ENCODE assay signal across 8 cellular contexts in genomic region chr10:43304687-43305333, GRCh38. TPM values are rescaled to one million over a fixed set of nuclear protein-coding genes. Genes with fewer than 3 reads are reported as not detected.
DNase-seq lines count a peak whose midpoint lies in the region; ATAC-seq and TF ChIP-seq lines count a peak whose summit lies in the region.

No MANE protein-coding gene starts in this region.

- H3K9me3 ChIP-seq in ES-I3 (ENCODE audit: control insufficient read depth, insufficient read depth, low read length), result no peaks in the 10 kb centered on the region

- H3K9ac ChIP-seq in ES-I3 (ENCODE audit: low read depth, low read length), result peak overlapping the region; percentile 76

- peaks cover 29% of the 10 kb centered on the region for H3K4me1 ChIP-seq in ES-I3 (ENCODE audit: insufficient read depth, low read length)

- no peak for TF ChIP-seq CTCF in fibroblast of mammary gland (conservative IDR thresholded peaks at IDR 0.05; ENCODE audit: control insufficient read depth, insufficient read depth, low read depth, low read length)

- peak overlapping the region; percentile 67 to 91 (median 86) for H3K4me3 Mint-ChIP-seq in naive B cell

- peaks cover 9 to 14% (median 12%) of the 10 kb centered on the region in 3 donors for H3K4me1 Mint-ChIP-seq in naive B cell

- H3K36me3 Mint-ChIP-seq in naive B cell, result no peaks in the 10 kb centered on the region

- no peaks in the 10 kb centered on the region for H3K36me3 ChIP-seq in ES-I3 (ENCODE audit: insufficient read depth, low read length)

- peak overlapping the region; percentile 27 for H3K4me3 ChIP-seq in fibroblast of mammary gland (ENCODE audit: control insufficient read depth, low read depth, low read length)

- ATAC-seq in naive B cell (ENCODE audit: low read depth in 2 of 2) (peak; percentile 72 to 77), HG02623 (IDR thresholded peaks at IDR 0.05; ENCODE audit: unreplicated experiment) (no peak), GM21367 (IDR thresholded peaks at IDR 0.05; ENCODE audit: unreplicated experiment) (no peak)

- peaks cover 24 to 42% (median 33%) of the 10 kb centered on the region in 3 donors for H3K27me3 Mint-ChIP-seq in naive B cell

- H3K27ac Mint-ChIP-seq in naive B cell, result peak overlapping the region in 3 of 6 donors; percentile 31 to 81 (median 37)

- DNase-seq in NCI-H774 (lab: John Stamatoyannopoulos, UW) (peak; percentile 20), fibroblast of mammary gland (ENCODE audit: low read depth) (peak; percentile 21), naive B cell (peak; percentile 41)
- DNase-seq in activated T-cell treated with anti-CD3 and anti-CD28 coated beads, Interleukin-2, amount 50 U/mL, for 48 hours, result peak; percentile 72 to 77
- peak; percentile 54 to 69 for DNase-seq in stimulated activated CD8-positive, alpha-beta memory T cell treated with anti-CD3 and anti-CD28 coated beads, Interleukin-7, amount 100 ng/mL, for 4 hours (ENCODE audit: low read depth in 2 of 2)

- H3K9me3 Mint-ChIP-seq in naive B cell, result peaks cover 0 to 13% (median 3%) of the 10 kb centered on the region in 7 donors

RNA-seq across cellular contexts. Expression of gene RASGEF1A, which starts 37.9 kb away (rescaled TPM):
- polyA plus RNA-seq in naive B cell (ENCODE audit: low read depth in 6 of 6), result under 1 TPM in 5 of 6 donors, not detected in 1; 0.21 to 0.73 (median 0.37) TPM

Comparison
In these comparisons a context has a peak if more than half of its experiments do, and no peak if none do; other contexts are left out.
1. DNase-seq: peak in every context shown above with its lines; median percentile 74 in activated T-cell treated with anti-CD3 and anti-CD28 coated beads, Interleukin-2, amount 50 U/mL, for 48 hours; 62 in stimulated activated CD8-positive, alpha-beta memory T cell treated with anti-CD3 and anti-CD28 coated beads, Interleukin-7, amount 100 ng/mL, for 4 hours; 41 in naive B cell; 21 in fibroblast of mammary gland; 20 in NCI-H774.
2. ATAC-seq: peak in naive B cell (2 of 2); none in HG02623 (single experiment) and GM21367 (single experiment).